1 cellular context compared by ENCODE assay signal in genomic region chr6:107870379-107870778, GRCh38.
TF ChIP-seq lines count a peak whose summit lies in the region.

No MANE protein-coding gene starts in this region.

TF ChIP-seq in endothelial cell of umbilical vein, 7 proteins besides CTCF, POLR2A, EP300 and RAD21 (continued from another document):
- peak; percentile 30 for TF ChIP-seq FOS (IDR thresholded peaks at IDR 0.05; ENCODE audit: borderline replicate concordance, insufficient read depth, low read length)
